8 cellular contexts compared by ENCODE assay signal in the genomic region with DNA sequence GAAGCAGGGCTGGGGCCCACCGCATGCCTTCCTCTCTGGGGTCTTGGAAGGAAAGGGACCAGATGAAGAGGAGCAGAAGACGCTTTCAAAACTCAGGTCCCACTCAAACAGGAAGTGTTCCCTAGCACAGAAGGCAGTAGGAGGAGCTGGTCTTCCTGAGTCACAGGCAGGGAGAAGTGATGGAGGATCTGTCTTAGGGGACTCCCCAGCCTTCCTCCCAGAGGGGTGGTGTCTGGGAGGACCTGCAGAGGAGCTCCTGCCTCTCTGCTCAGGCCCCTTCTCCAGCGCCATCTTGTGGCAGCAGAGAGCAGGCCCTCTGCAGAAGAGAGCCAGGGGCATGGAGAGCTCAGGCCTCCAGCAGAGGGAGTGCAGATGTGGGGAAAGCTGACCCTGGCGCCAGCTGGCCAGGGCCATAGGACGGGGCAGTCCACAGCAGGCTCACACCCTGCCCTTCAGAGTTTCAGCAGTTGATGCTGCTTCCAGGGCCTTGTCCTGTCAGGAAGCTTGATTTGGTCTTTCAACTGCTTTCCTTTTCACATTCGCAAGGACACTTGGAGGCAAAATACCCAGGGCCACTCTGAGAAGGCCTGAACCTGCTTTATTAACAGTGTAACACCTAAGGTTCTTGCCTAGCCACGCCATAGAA.
DNase-seq lines count a peak whose midpoint lies in the region; ATAC-seq and TF ChIP-seq lines count a peak whose summit lies in the region.

No MANE protein-coding gene starts in this region.

- H3K4me3 ChIP-seq in lower leg skin (ENCODE audit: low read depth, poor library complexity, severe bottlenecking) = no peak overlapping the region

- peak in 1 of 3 donors; percentile 39 for TF ChIP-seq CTCF in lower leg skin (IDR thresholded peaks at IDR 0.05)

- no peak for TF ChIP-seq POLR2A in lower leg skin (IDR thresholded peaks at IDR 0.05)

- intact Hi-C loops in lower leg skin (cut with DNase I; ENCODE audit: low total_unique reads) = no loop called here

- DNase-seq in AG20443 (ENCODE audit: low spot score) (peak; percentile 86), NCI-H2171 (lab: John Stamatoyannopoulos, UW) (peak; percentile 28), lower leg skin (ENCODE audit: low spot score in 2 of 2) (peak; percentile 70 to 94)
- DNase-seq in activated CD4-positive, alpha-beta T cell treated with anti-CD3 and anti-CD28 coated beads for 1 hour = peak; percentile 60
- DNase-seq in stimulated activated CD4-positive, alpha-beta T cell treated with anti-CD3 and anti-CD28 coated beads, TNF-alpha, amount 100 ng/mL, for 1 hour (ENCODE audit: low read depth in 3 of 3, low spot score in 1 of 3) = peak; percentile 35 to 59 (median 49)

- peak overlapping the region; percentile 39 for H3K27ac ChIP-seq in cingulate gyrus (ENCODE audit: low read depth, low read length)

- peak; percentile 97 for ATAC-seq in GM18861 (IDR thresholded peaks at IDR 0.05; ENCODE audit: unreplicated experiment)
- ATAC-seq in HG03045 (IDR thresholded peaks at IDR 0.05; ENCODE audit: unreplicated experiment) = peak; percentile 99

- WGBS in lower leg skin, 2 donors = 59 to 61% methylated on average over 7 of the region's 7 CpGs

Comparison
In these comparisons a context has a peak if more than half of its experiments do, and no peak if none do; other contexts are left out.
1. DNase-seq: peak in every context shown above with its lines; median percentile 86 in AG20443; 82 in lower leg skin; 60 in activated CD4-positive, alpha-beta T cell treated with anti-CD3 and anti-CD28 coated beads for 1 hour; 49 in stimulated activated CD4-positive, alpha-beta T cell treated with anti-CD3 and anti-CD28 coated beads, TNF-alpha, amount 100 ng/mL, for 1 hour; 28 in NCI-H2171.